Comparison of ENCODE assay signal across 22 cellular contexts in genomic region chr17:11140028-11140427, GRCh38.
DNase-seq lines count a peak whose midpoint lies in the region; ATAC-seq and TF ChIP-seq lines count a peak whose summit lies in the region.
"Had no signal": no experiment of that assay in that cellular context is flagged by ENCODE, and none has a peak within 500 bp of the region (broad histone marks: within the 10 kb centered on the region; RNA-seq: fewer than 3 reads in every experiment).

No MANE protein-coding gene starts in this region.

- peak; percentile 11 for DNase-seq in MCF 10A (ENCODE audit: unreplicated experiment)
- no peak for DNase-seq in breast epithelium (ENCODE audit: low spot score in 2 of 2)
- peak in 4 of 5 donors; percentile 22 to 53 (median 47) for DNase-seq in heart left ventricle
- DNase-seq in activated naive CD4-positive, alpha-beta T cell treated with anti-CD3 and anti-CD28 coated beads for 36 hours, result no peak
- no peak for DNase-seq in CD4-positive, alpha-beta T cell
- no peak for DNase-seq in upper lobe of right lung
- no peak for DNase-seq in NCI-H187 treated with DMSO at 0.1 percent for 48 hours (lab: John Stamatoyannopoulos, UW)
- DNase-seq: activated CD8-positive, alpha-beta memory T cell treated with anti-CD3 and anti-CD28 coated beads for 24 hours; activated naive CD4-positive, alpha-beta T cell treated with anti-CD3 and anti-CD28 coated beads, Interleukin-2, amount 10 ng/mL, durations not matched to agents 7 days and 5 days; activated T-cell treated with anti-CD3 and anti-CD28 coated beads, Interleukin-2, amount 50 U/mL, for 24 hours; AML-193; DMS79 treated with DMSO at 0.1 percent for 48 hours; foreskin fibroblast; HFFc6; naive thymus-derived CD8-positive, alpha-beta T cell; NCI-H1694 treated with DMSO at 0.1 percent for 48 hours; NCI-H774; pancreas had no signal

- no TSS peak for BruUV-seq in MCF 10A (replicated peaks; lab: Mats Ljungman, UMichigan)

- TF ChIP-seq POLR2A in breast epithelium (IDR thresholded peaks at IDR 0.05) (no peak), heart left ventricle (IDR thresholded peaks at IDR 0.05) (no peak)

- CTCF ChIA-PET in MCF 10A (lab: Yijun Ruan, JAX), result interaction anchor here (1.0 to 11.6 kb wide), 4 partner anchors 118 to 846 kb away, joined by 3 to 154 read pairs (median 3); no protein-coding TSS in a partner anchor
- CTCF ChIA-PET in activated naive CD4-positive, alpha-beta T cell treated with anti-CD3 and anti-CD28 coated beads for 36 hours (lab: Charles Lee), result no interaction called here
- CTCF ChIA-PET in CD4-positive, alpha-beta T cell (lab: Charles Lee), result no interaction called here

- H3K27me3 Mint-ChIP-seq in MCF 10A (ENCODE audit: insufficient read depth, unreplicated experiment) (no peaks in the 10 kb centered on the region), nephron (ENCODE audit: low read depth) (peaks cover 3% of the 10 kb centered on the region)
- H3K27me3 Mint-ChIP-seq in activated naive CD4-positive, alpha-beta T cell treated with anti-CD3 and anti-CD28 coated beads for 36 hours (ENCODE audit: low read depth), result peaks cover 3% of the 10 kb centered on the region
- no peaks in the 10 kb centered on the region for H3K27me3 Mint-ChIP-seq in CD4-positive, alpha-beta T cell
- H3K27me3 Mint-ChIP-seq: activated naive CD4-positive, alpha-beta T cell treated with anti-CD3 and anti-CD28 coated beads, Interleukin-2, amount 10 ng/mL, durations not matched to agents 7 days and 5 days; activated T-cell treated with anti-CD3 and anti-CD28 coated beads, Interleukin-2, amount 50 U/mL, for 24 hours had no signal

- H3K4me3 ChIP-seq in breast epithelium (no peak overlapping the region), heart left ventricle (no peak overlapping the region), upper lobe of right lung (no peak overlapping the region)
- H3K4me3 ChIP-seq: GM12878, K562, pancreas had no signal

- no peaks in the 10 kb centered on the region for H3K36me3 Mint-ChIP-seq in MCF 10A (ENCODE audit: insufficient read depth, unreplicated experiment)
- H3K36me3 Mint-ChIP-seq in nephron (ENCODE audit: low read depth), result no peaks in the 10 kb centered on the region
- no peaks in the 10 kb centered on the region for H3K36me3 Mint-ChIP-seq in activated naive CD4-positive, alpha-beta T cell treated with anti-CD3 and anti-CD28 coated beads for 36 hours (ENCODE audit: low read depth)
- no peaks in the 10 kb centered on the region for H3K36me3 Mint-ChIP-seq in CD4-positive, alpha-beta T cell (ENCODE audit: low read depth)
- H3K36me3 Mint-ChIP-seq: activated naive CD4-positive, alpha-beta T cell treated with anti-CD3 and anti-CD28 coated beads, Interleukin-2, amount 10 ng/mL, durations not matched to agents 7 days and 5 days; naive thymus-derived CD8-positive, alpha-beta T cell had no signal

- H3K4me1 ChIP-seq in breast epithelium, result no peaks in the 10 kb centered on the region
- peaks cover 0 to 3% (median 0%) of the 10 kb centered on the region in 12 donors for H3K4me1 ChIP-seq in heart left ventricle
- H3K4me1 ChIP-seq in upper lobe of right lung, result no peaks in the 10 kb centered on the region
- H3K4me1 ChIP-seq: pancreas had no signal

- H3K27ac Mint-ChIP-seq in MCF 10A (ENCODE audit: low read depth, unreplicated experiment) (no peak overlapping the region), nephron (peak overlapping the region; percentile 58 to 80 (median 74))
- H3K27ac Mint-ChIP-seq in activated naive CD4-positive, alpha-beta T cell treated with anti-CD3 and anti-CD28 coated beads for 36 hours, result no peak overlapping the region
- H3K27ac Mint-ChIP-seq in CD4-positive, alpha-beta T cell, result no peak overlapping the region
- H3K27ac Mint-ChIP-seq: activated naive CD4-positive, alpha-beta T cell treated with anti-CD3 and anti-CD28 coated beads, Interleukin-2, amount 10 ng/mL, durations not matched to agents 7 days and 5 days; activated T-cell treated with anti-CD3 and anti-CD28 coated beads, Interleukin-2, amount 50 U/mL, for 24 hours; HFFc6; naive thymus-derived CD8-positive, alpha-beta T cell had no signal

- peaks cover 20% of the 10 kb centered on the region for H3K4me1 Mint-ChIP-seq in MCF 10A (ENCODE audit: insufficient read depth, unreplicated experiment)
- peaks cover 33% of the 10 kb centered on the region for H3K4me1 Mint-ChIP-seq in nephron
- H3K4me1 Mint-ChIP-seq in activated naive CD4-positive, alpha-beta T cell treated with anti-CD3 and anti-CD28 coated beads for 36 hours (ENCODE audit: low read depth), result no peaks in the 10 kb centered on the region
- H3K4me1 Mint-ChIP-seq in CD4-positive, alpha-beta T cell (ENCODE audit: low read depth), result no peaks in the 10 kb centered on the region
- H3K4me1 Mint-ChIP-seq: activated naive CD4-positive, alpha-beta T cell treated with anti-CD3 and anti-CD28 coated beads, Interleukin-2, amount 10 ng/mL, durations not matched to agents 7 days and 5 days; naive thymus-derived CD8-positive, alpha-beta T cell had no signal

- intact Hi-C loops in MCF 10A (cut with micrococcal nuclease), result loop anchor here (5.0 to 10.0 kb wide), 2 partner anchors 403 to 605 kb away; no protein-coding TSS in a partner anchor
- intact Hi-C loops in breast epithelium (cut with DNase I; ENCODE audit: low total_unique reads), result no loop called here
- intact Hi-C loops in heart left ventricle (cut with DNase I), result loop anchor here in 5 of 10 donors (5.0 to 10.0 kb wide), 5 partner anchors 263 to 847 kb away; partner anchors contain the start of gene TMEM220 (in 1 of the 5)
- intact Hi-C loops in activated naive CD4-positive, alpha-beta T cell treated with anti-CD3 and anti-CD28 coated beads for 36 hours (cut with micrococcal nuclease), result no loop called here
- intact Hi-C loops in CD4-positive, alpha-beta T cell (cut with DNase I, micrococcal nuclease), result no loop called here
- intact Hi-C loops in upper lobe of right lung (cut with DNase I), result loop anchor here (10.0 kb wide), 1 partner anchor 495 kb away; no protein-coding TSS in a partner anchor

- ATAC-seq in heart left ventricle (peak in 3 of 4 donors; percentile 39 to 59 (median 52)), upper lobe of right lung (no peak)
- ATAC-seq in CD4-positive, alpha-beta T cell (ENCODE audit: poor library complexity), result no peak
- ATAC-seq: GM12878; K562; naive thymus-derived CD8-positive, alpha-beta T cell; pancreas had no signal

- H3K9me3 Mint-ChIP-seq in MCF 10A (ENCODE audit: unreplicated experiment) (no peaks in the 10 kb centered on the region), nephron (no peaks in the 10 kb centered on the region)
- H3K9me3 Mint-ChIP-seq in activated naive CD4-positive, alpha-beta T cell treated with anti-CD3 and anti-CD28 coated beads for 36 hours, result peaks cover 6% of the 10 kb centered on the region
- peaks cover 6% of the 10 kb centered on the region for H3K9me3 Mint-ChIP-seq in CD4-positive, alpha-beta T cell
- H3K9me3 Mint-ChIP-seq: activated naive CD4-positive, alpha-beta T cell treated with anti-CD3 and anti-CD28 coated beads, Interleukin-2, amount 10 ng/mL, durations not matched to agents 7 days and 5 days had no signal

- H3K27me3 ChIP-seq in breast epithelium (no peaks in the 10 kb centered on the region), heart left ventricle (no peaks in the 10 kb centered on the region), upper lobe of right lung (no peaks in the 10 kb centered on the region)
- H3K27me3 ChIP-seq in CD4-positive, alpha-beta T cell (ENCODE audit: control insufficient read depth, insufficient read depth, low read length), result no peaks in the 10 kb centered on the region
- H3K27me3 ChIP-seq: pancreas had no signal

- POLR2A ChIA-PET in MCF 10A (lab: Yijun Ruan, JAX), result no interaction called here
- POLR2A ChIA-PET in CD4-positive, alpha-beta T cell (lab: Charles Lee), result no interaction called here

- TF ChIP-seq CTCF in MCF 10A (IDR thresholded peaks at IDR 0.05; ENCODE audit: unreplicated experiment) (no peak), breast epithelium (IDR thresholded peaks at IDR 0.05) (no peak), heart left ventricle (IDR thresholded peaks at IDR 0.05) (no peak), nephron (IDR thresholded peaks at IDR 0.05; ENCODE audit: unreplicated experiment in 3 of 3) (no peak), upper lobe of right lung (IDR thresholded peaks at IDR 0.05) (no peak)
- no peak for TF ChIP-seq CTCF in CD4-positive, alpha-beta T cell (IDR thresholded peaks at IDR 0.05)

- H3K9me3 ChIP-seq in breast epithelium, result no peaks in the 10 kb centered on the region
- H3K9me3 ChIP-seq in heart left ventricle, result peaks cover 0 to 3% (median 0%) of the 10 kb centered on the region in 12 donors
- no peaks in the 10 kb centered on the region for H3K9me3 ChIP-seq in CD4-positive, alpha-beta T cell (ENCODE audit: control insufficient read depth, low read length)
- no peaks in the 10 kb centered on the region for H3K9me3 ChIP-seq in upper lobe of right lung
- H3K9me3 ChIP-seq: pancreas had no signal

- H3K36me3 ChIP-seq in breast epithelium (no peaks in the 10 kb centered on the region), heart left ventricle (no peaks in the 10 kb centered on the region), upper lobe of right lung (no peaks in the 10 kb centered on the region)
- H3K36me3 ChIP-seq: pancreas had no signal

- H3K4me3 Mint-ChIP-seq in MCF 10A (ENCODE audit: unreplicated experiment), result no peak overlapping the region
- no peak overlapping the region for H3K4me3 Mint-ChIP-seq in nephron
- no peak overlapping the region for H3K4me3 Mint-ChIP-seq in activated naive CD4-positive, alpha-beta T cell treated with anti-CD3 and anti-CD28 coated beads for 36 hours
- no peak overlapping the region for H3K4me3 Mint-ChIP-seq in CD4-positive, alpha-beta T cell
- H3K4me3 Mint-ChIP-seq: activated naive CD4-positive, alpha-beta T cell treated with anti-CD3 and anti-CD28 coated beads, Interleukin-2, amount 10 ng/mL, durations not matched to agents 7 days and 5 days; activated T-cell treated with anti-CD3 and anti-CD28 coated beads, Interleukin-2, amount 50 U/mL, for 24 hours; HFFc6; naive thymus-derived CD8-positive, alpha-beta T cell had no signal

- H3K27ac ChIP-seq in breast epithelium (no peak overlapping the region), heart left ventricle (no peak overlapping the region), upper lobe of right lung (no peak overlapping the region)
- H3K27ac ChIP-seq in CD4-positive, alpha-beta T cell (ENCODE audit: low read depth, low read length), result no peak overlapping the region
- H3K27ac ChIP-seq: 22Rv1, pancreas had no signal

- 37 to 53% (median 50%) methylated on average over 1 of the region's 1 CpG for WGBS in heart left ventricle, 4 donors

Comparison
In these comparisons a context has a peak if more than half of its experiments do, and no peak if none do; other contexts are left out.
1. DNase-seq: peak in MCF 10A (single experiment) and heart left ventricle (4 of 5); none in breast epithelium (0 of 2), activated naive CD4-positive, alpha-beta T cell treated with anti-CD3 and anti-CD28 coated beads for 36 hours (single experiment), CD4-positive, alpha-beta T cell (0 of 10), upper lobe of right lung (single experiment) and NCI-H187 treated with DMSO at 0.1 percent for 48 hours (single experiment).
2. intact Hi-C loops: an anchor here in MCF 10A (5.0 to 10.0 kb wide) and upper lobe of right lung (10.0 kb wide); none called in breast epithelium, activated naive CD4-positive, alpha-beta T cell treated with anti-CD3 and anti-CD28 coated beads for 36 hours and CD4-positive, alpha-beta T cell.
3. H3K27ac Mint-ChIP-seq: peak in nephron (3 of 3); none in MCF 10A (single experiment), activated naive CD4-positive, alpha-beta T cell treated with anti-CD3 and anti-CD28 coated beads for 36 hours (single experiment) and CD4-positive, alpha-beta T cell (single experiment).
4. ATAC-seq: peak in heart left ventricle (3 of 4); none in CD4-positive, alpha-beta T cell (single experiment) and upper lobe of right lung (single experiment).